ENCODE assay signal across 35 cellular contexts in the genomic region with DNA sequence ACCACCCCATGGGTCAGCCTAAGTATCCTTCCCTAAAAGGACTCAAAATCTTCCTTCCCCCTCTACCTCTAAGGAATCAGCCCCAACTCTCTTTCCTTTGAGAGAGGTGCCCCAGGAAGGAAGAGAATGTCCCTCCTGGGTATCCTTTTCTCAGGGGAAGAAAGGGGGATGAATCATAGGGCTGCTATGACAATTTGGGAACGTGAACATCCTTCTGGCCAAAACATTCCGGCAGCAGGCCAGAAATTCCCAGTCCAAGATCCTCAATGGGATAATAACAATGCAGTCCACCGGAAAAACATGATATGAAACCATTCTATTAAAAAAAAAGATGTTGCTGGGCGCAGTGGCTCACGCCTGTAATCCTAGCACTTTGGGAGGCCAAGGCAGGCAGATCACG. TPM values are rescaled to one million over a fixed set of nuclear protein-coding genes. Genes with fewer than 3 reads are reported as not detected.
"Had no signal": no experiment of that assay in that cellular context is flagged by ENCODE, and none has a peak within 500 bp of the region (broad histone marks: within the 10 kb centered on the region; RNA-seq: fewer than 3 reads in every experiment).

No MANE protein-coding gene starts in this region.

- H3K27me3 Mint-ChIP-seq: activated CD4-positive, alpha-beta T cell treated with anti-CD3 and anti-CD28 coated beads, Interleukin-2, amount 10 ng/mL, durations not matched to agents 24 days and 14 days; activated CD8-positive, alpha-beta memory T cell treated with anti-CD3 and anti-CD28 coated beads, Interleukin-2, amount 10 ng/mL, durations not matched to agents 7 days and 5 days had no signal

- H3K4me3 ChIP-seq: body of pancreas, cardiac muscle cell, colonic mucosa, esophagus squamous epithelium, gastrocnemius medialis, heart left ventricle had no signal

- H3K27ac Mint-ChIP-seq: activated CD4-positive, alpha-beta memory T cell treated with anti-CD3 and anti-CD28 coated beads for 36 hours; activated CD4-positive, alpha-beta T cell treated with anti-CD3 and anti-CD28 coated beads for 36 hours; activated CD4-positive, alpha-beta T cell treated with anti-CD3 and anti-CD28 coated beads, Interleukin-2, amount 10 ng/mL, durations not matched to agents 24 days and 14 days; activated CD8-positive, alpha-beta memory T cell treated with anti-CD3 and anti-CD28 coated beads, Interleukin-2, amount 10 ng/mL, durations not matched to agents 7 days and 5 days; activated CD8-positive, alpha-beta T cell treated with anti-CD3 and anti-CD28 coated beads, Interleukin-2, amount 10 ng/mL, durations not matched to agents 7 days and 5 days; activated naive CD8-positive, alpha-beta T cell; activated T-cell treated with anti-CD3 and anti-CD28 coated beads, Interleukin-2, amount 50 U/mL, for 24 hours; activated T-cell treated with anti-CD3 and anti-CD28 coated beads, Interleukin-2, amount 50 U/mL, for 72 hours had no signal

- H3K36me3 ChIP-seq: cardiac muscle cell, colonic mucosa, esophagus squamous epithelium, gastrocnemius medialis, heart left ventricle had no signal

- H3K4me1 ChIP-seq: body of pancreas, colonic mucosa, gastrocnemius medialis, heart left ventricle had no signal

- H3K27me3 ChIP-seq: body of pancreas, cardiac muscle cell, colonic mucosa, esophagus squamous epithelium, gastrocnemius medialis, heart left ventricle had no signal

- H3K27ac ChIP-seq: body of pancreas, cardiac muscle cell, colonic mucosa, epithelial cell of prostate, esophagus squamous epithelium, gastrocnemius medialis, heart left ventricle had no signal

- H3K4me3 Mint-ChIP-seq: activated CD4-positive, alpha-beta memory T cell treated with anti-CD3 and anti-CD28 coated beads for 36 hours; activated CD4-positive, alpha-beta T cell treated with anti-CD3 and anti-CD28 coated beads for 36 hours; activated CD4-positive, alpha-beta T cell treated with anti-CD3 and anti-CD28 coated beads, Interleukin-2, amount 10 ng/mL, durations not matched to agents 24 days and 14 days; activated CD8-positive, alpha-beta memory T cell treated with anti-CD3 and anti-CD28 coated beads, Interleukin-2, amount 10 ng/mL, durations not matched to agents 7 days and 5 days; activated CD8-positive, alpha-beta T cell treated with anti-CD3 and anti-CD28 coated beads, Interleukin-2, amount 10 ng/mL, durations not matched to agents 7 days and 5 days; activated naive CD8-positive, alpha-beta T cell; activated T-cell treated with anti-CD3 and anti-CD28 coated beads, Interleukin-2, amount 50 U/mL, for 24 hours; activated T-cell treated with anti-CD3 and anti-CD28 coated beads, Interleukin-2, amount 50 U/mL, for 72 hours had no signal

- ATAC-seq: activated CD4-positive, alpha-beta T cell treated with anti-CD3 and anti-CD28 coated beads for 36 hours; activated CD8-positive, alpha-beta memory T cell treated with anti-CD3 and anti-CD28 coated beads, Interleukin-2, amount 10 ng/mL, durations not matched to agents 7 days and 5 days; activated CD8-positive, alpha-beta T cell treated with anti-CD3 and anti-CD28 coated beads, Interleukin-2, amount 10 ng/mL, durations not matched to agents 7 days and 5 days; activated T-cell treated with anti-CD3 and anti-CD28 coated beads, Interleukin-2, amount 50 U/mL, for 72 hours; body of pancreas; gastrocnemius medialis; heart left ventricle had no signal

- FAIRE-seq: endometrium, endothelial cell of umbilical vein had no signal

- H3K4me1 Mint-ChIP-seq: activated CD4-positive, alpha-beta T cell treated with anti-CD3 and anti-CD28 coated beads for 36 hours; activated CD4-positive, alpha-beta T cell treated with anti-CD3 and anti-CD28 coated beads, Interleukin-2, amount 10 ng/mL, durations not matched to agents 24 days and 14 days; activated CD8-positive, alpha-beta memory T cell treated with anti-CD3 and anti-CD28 coated beads, Interleukin-2, amount 10 ng/mL, durations not matched to agents 7 days and 5 days had no signal

- H3K36me3 Mint-ChIP-seq: activated CD4-positive, alpha-beta memory T cell treated with anti-CD3 and anti-CD28 coated beads for 36 hours; activated CD8-positive, alpha-beta memory T cell treated with anti-CD3 and anti-CD28 coated beads, Interleukin-2, amount 10 ng/mL, durations not matched to agents 7 days and 5 days; activated naive CD8-positive, alpha-beta T cell had no signal

- H3K9me3 ChIP-seq: colonic mucosa, gastrocnemius medialis had no signal

- DNase-seq: activated CD4-positive, alpha-beta memory T cell treated with anti-CD3 and anti-CD28 coated beads for 36 hours; activated CD4-positive, alpha-beta T cell treated with anti-CD3 and anti-CD28 coated beads for 36 hours; activated CD4-positive, alpha-beta T cell treated with anti-CD3 and anti-CD28 coated beads, Interleukin-2, amount 10 ng/mL, durations not matched to agents 24 days and 14 days; activated CD4-positive, CD25-positive, alpha-beta regulatory T cell; activated CD4-positive, CD25-positive, alpha-beta regulatory T cell treated with anti-CD3 and anti-CD28 coated beads, Interleukin-2, amount 50 U/mL, for 72 hours; activated CD8-positive, alpha-beta memory T cell treated with anti-CD3 and anti-CD28 coated beads, Interleukin-2, amount 10 ng/mL, durations not matched to agents 7 days and 5 days; activated CD8-positive, alpha-beta memory T cell treated with anti-CD3 and anti-CD28 coated beads, Interleukin-2, amount 50 U/mL, for 48 hours; activated CD8-positive, alpha-beta T cell treated with anti-CD3 and anti-CD28 coated beads, Interleukin-2, amount 10 ng/mL, durations not matched to agents 7 days and 5 days; activated gamma-delta T cell treated with Interleukin-2 at 50 U/mL for 16 hours; activated naive CD4-positive, alpha-beta T cell treated with anti-CD3 and anti-CD28 coated beads, Interleukin-2, amount 50 U/mL, for 16 hours; activated naive CD4-positive, alpha-beta T cell treated with Interleukin-2 at 50 U/mL for 16 hours; activated T-cell treated with anti-CD3 and anti-CD28 coated beads for 4 hours; activated T-cell treated with anti-CD3 and anti-CD28 coated beads, Interleukin-2, amount 50 U/mL, for 24 hours; activated T-cell treated with anti-CD3 and anti-CD28 coated beads, Interleukin-2, amount 50 U/mL, for 72 hours; amniotic stem cell; aorta; body of pancreas; central memory CD4-positive, alpha-beta T cell; cerebellar nuclear complex; colonic mucosa; effector CD8-positive, alpha-beta T cell; esophagus squamous epithelium; foreskin fibroblast; gastrocnemius medialis; glutamatergic neuron; T-helper 2 cell had no signal

RNA-seq across cellular contexts. Expression of a gene that starts 50.8 kb away (rescaled TPM):
- total RNA-seq: activated CD4-positive, alpha-beta memory T cell treated with anti-CD3 and anti-CD28 coated beads for 36 hours; activated CD4-positive, alpha-beta T cell treated with anti-CD3 and anti-CD28 coated beads for 36 hours; activated CD4-positive, alpha-beta T cell treated with anti-CD3 and anti-CD28 coated beads, Interleukin-2, amount 10 ng/mL, durations not matched to agents 24 days and 14 days; activated CD8-positive, alpha-beta memory T cell treated with anti-CD3 and anti-CD28 coated beads for 36 hours; activated CD8-positive, alpha-beta memory T cell treated with anti-CD3 and anti-CD28 coated beads, Interleukin-2, amount 10 ng/mL, durations not matched to agents 7 days and 5 days; activated CD8-positive, alpha-beta T cell treated with anti-CD3 and anti-CD28 coated beads, Interleukin-2, amount 10 ng/mL, durations not matched to agents 7 days and 5 days; activated T-cell treated with anti-CD3 and anti-CD28 coated beads, Interleukin-2, amount 50 U/mL, for 72 hours; body of pancreas; dermis microvascular lymphatic vessel endothelial cell; endothelial cell of umbilical vein; T-helper 1 cell treated with Interleukin-12 subunit alpha and Interleukin-12 subunit beta and Interleukin-4 antibody, amounts not matched to agents 30 ng/mL and 1 ng/mL, for 36 hours had no signal
